Comparison of ENCODE assay signal across 27 cellular contexts in the genomic region with DNA sequence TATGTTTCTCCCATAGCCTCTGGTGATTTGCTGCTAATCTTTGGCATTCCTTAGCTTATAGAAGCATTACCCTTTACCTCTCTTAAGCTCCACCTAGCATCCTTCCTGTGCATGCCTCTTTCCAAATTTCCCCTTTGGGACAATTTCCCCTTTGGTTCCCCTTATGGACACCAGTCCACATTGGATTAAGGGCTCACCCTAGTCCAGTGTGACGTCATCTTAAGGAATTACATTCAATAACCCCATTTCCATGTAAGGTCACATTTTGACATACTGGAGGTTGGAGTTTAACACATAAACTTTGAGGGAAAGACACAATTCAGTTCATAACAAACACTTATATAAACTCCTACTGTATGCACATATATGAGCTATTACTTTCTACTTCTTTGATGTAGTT.
"Had no signal": no experiment of that assay in that cellular context is flagged by ENCODE, and none has a peak within 500 bp of the region (broad histone marks: within the 10 kb centered on the region; RNA-seq: fewer than 3 reads in every experiment).

No MANE protein-coding gene starts in this region.

- H3K36me3 ChIP-seq: colonic mucosa, esophagus squamous epithelium, gastrocnemius medialis, gastroesophageal sphincter, heart left ventricle, heart right ventricle had no signal

- DNase-seq: colonic mucosa; cortex of kidney; dermis blood vessel endothelial cell; dorsolateral prefrontal cortex; effector CD4-positive, alpha-beta T cell; effector CD8-positive, alpha-beta T cell; effector memory CD4-positive, alpha-beta T cell; effector memory CD8-positive, alpha-beta T cell; endodermal cell; erythroblast; esophagus squamous epithelium; foreskin fibroblast; foreskin keratinocyte; foreskin melanocyte; gastrocnemius medialis; glutamatergic neuron; head of caudate nucleus; heart left ventricle; heart right ventricle had no signal

- H3K9me3 ChIP-seq: colonic mucosa, esophagus squamous epithelium, gastrocnemius medialis had no signal

- H3K4me1 ChIP-seq: colonic mucosa, esophagus squamous epithelium, foreskin keratinocyte, gastrocnemius medialis, gastroesophageal sphincter, heart left ventricle, heart right ventricle had no signal

- ATAC-seq: effector memory CD8-positive, alpha-beta T cell; esophagus mucosa; foreskin keratinocyte; gastrocnemius medialis; gastroesophageal sphincter; heart left ventricle; heart right ventricle had no signal

- H3K4me3 ChIP-seq: colonic mucosa, coronary artery, dorsolateral prefrontal cortex, esophagus squamous epithelium, gastrocnemius medialis, gastroesophageal sphincter, heart left ventricle, heart right ventricle had no signal

- H3K27me3 ChIP-seq: colonic mucosa, dorsolateral prefrontal cortex, esophagus squamous epithelium, foreskin keratinocyte, gastrocnemius medialis, gastroesophageal sphincter, heart left ventricle, heart right ventricle had no signal

- H3K27ac ChIP-seq: colonic mucosa, coronary artery, dorsolateral prefrontal cortex, epithelial cell of prostate, esophagus squamous epithelium, foreskin keratinocyte, gastrocnemius medialis, gastroesophageal sphincter, heart left ventricle, heart right ventricle had no signal

- FAIRE-seq: colon, endometrium, endothelial cell of umbilical vein, frontal cortex had no signal
